1 cellular context compared by ENCODE assay signal in genomic region chr1:26900815-26901511, GRCh38.
A peak's percentile ranks its signal among the peaks of the same experiment; 100 is the strongest.
TF ChIP-seq lines count a peak whose summit lies in the region.

No MANE protein-coding gene starts in this region.

TF ChIP-seq in K562, 482 proteins besides CTCF, POLR2A, EP300 and RAD21 (continued from another document):
- no peak for TF ChIP-seq UBTF (IDR thresholded peaks at IDR 0.05; ENCODE audit: borderline replicate concordance in 1 of 2, low read depth in 2 of 2, low read length in 2 of 2)
- no peak for TF ChIP-seq ZBTB7A (IDR thresholded peaks at IDR 0.05; ENCODE audit: borderline replicate concordance, control insufficient read depth, low read depth, low read length)
- peak in 1 of 3 experiments; percentile 43 for TF ChIP-seq YY1 (IDR thresholded peaks at IDR 0.05; ENCODE audit: borderline replicate concordance in 1 of 3, control insufficient read depth in 1 of 3, extremely low read depth in 1 of 3, insufficient read depth in 3 of 3, insufficient read length in 1 of 3, insufficient replicate concordance in 2 of 3, low read depth in 1 of 3, low read length in 2 of 3)
- TF ChIP-seq ZNF175 (CRISPR knock-in tag; IDR thresholded peaks at IDR 0.05; ENCODE audit: low read depth): peak; percentile 31; the same call in 1 of the 2 replicates
- no peak for TF ChIP-seq ZNF134 (CRISPR knock-in tag; conservative IDR thresholded peaks at IDR 0.05)
- TF ChIP-seq AFF4 (CRISPR knock-in tag; IDR thresholded peaks at IDR 0.05): 0 out of 2 replicates have a peak, but pooled peaks have one; percentile 38
- TF ChIP-seq ATF2 (CRISPR knock-in tag; IDR thresholded peaks at IDR 0.05): no peak
- no peak for TF ChIP-seq ZBTB1 (CRISPR knock-in tag; IDR thresholded peaks at IDR 0.05; ENCODE audit: borderline replicate concordance, low read depth)
- TF ChIP-seq ATF3 (IDR thresholded peaks at IDR 0.05): no peak
- no peak for TF ChIP-seq ATF3 (CRISPR knock-in tag; conservative IDR thresholded peaks at IDR 0.05)
- peak; percentile 62; the same call in 1 of the 2 replicates for TF ChIP-seq BCOR (IDR thresholded peaks at IDR 0.05)
- TF ChIP-seq RHOXF2B (CRISPR knock-in tag; conservative IDR thresholded peaks at IDR 0.05): no peak
- TF ChIP-seq CAMTA2 (CRISPR knock-in tag; conservative IDR thresholded peaks at IDR 0.05): no peak
- TF ChIP-seq GTF2A2 (tag; IDR thresholded peaks at IDR 0.05): no peak
- TF ChIP-seq SMC3 (conservative IDR thresholded peaks at IDR 0.05; ENCODE audit: insufficient read depth, low read depth, low read length): no peak
- TF ChIP-seq TAF7 (tag; IDR thresholded peaks at IDR 0.05): no peak
- 0 out of 2 replicates have a peak, but pooled peaks have one; percentile 68 for TF ChIP-seq ZNF717 (CRISPR knock-in tag; IDR thresholded peaks at IDR 0.05)
- no peak for TF ChIP-seq MXD1 (CRISPR knock-in tag; IDR thresholded peaks at IDR 0.05; ENCODE audit: borderline replicate concordance, poor library complexity, severe bottlenecking)
- TF ChIP-seq ZNF707 (CRISPR knock-in tag; conservative IDR thresholded peaks at IDR 0.05): no peak
- TF ChIP-seq SRSF1 (IDR thresholded peaks at IDR 0.05; ENCODE audit: low read depth, low read length): no peak
- no peak for TF ChIP-seq HNRNPL (IDR thresholded peaks at IDR 0.05; ENCODE audit: low read depth, low read length)
- TF ChIP-seq GMEB1 (CRISPR knock-in tag; IDR thresholded peaks at IDR 0.05): no peak; the same call in 1 of the 2 replicates
- no peak for TF ChIP-seq MCM3 (IDR thresholded peaks at IDR 0.05)
- no peak for TF ChIP-seq POLR2B (IDR thresholded peaks at IDR 0.05; ENCODE audit: low read depth, partially characterized antibody)
- no peak for TF ChIP-seq ZKSCAN3 (CRISPR knock-in tag; IDR thresholded peaks at IDR 0.05)
- TF ChIP-seq MECOM (CRISPR knock-in tag; IDR thresholded peaks at IDR 0.05): peak; percentile 43
- TF ChIP-seq SMARCB1 (IDR thresholded peaks at IDR 0.05; ENCODE audit: insufficient read length, low read depth): no peak
- TF ChIP-seq GATAD2B (IDR thresholded peaks at IDR 0.05; ENCODE audit: borderline replicate concordance): 0 out of 2 replicates have a peak, but pooled peaks have one; percentile 21
- no peak for TF ChIP-seq POU5F1 (IDR thresholded peaks at IDR 0.05; ENCODE audit: borderline replicate concordance, low read depth, low read length, partially characterized antibody)
- TF ChIP-seq USF2 (CRISPR knock-in tag; IDR thresholded peaks at IDR 0.05): no peak
- no peak for TF ChIP-seq IRF9 (tag; IDR thresholded peaks at IDR 0.05)
- TF ChIP-seq MYNN (IDR thresholded peaks at IDR 0.05): no peak
- TF ChIP-seq MYNN (CRISPR knock-in tag; IDR thresholded peaks at IDR 0.05): no peak
- TF ChIP-seq ZBTB17 (CRISPR knock-in tag; IDR thresholded peaks at IDR 0.05): peak; percentile 21; the same call in 1 of the 2 replicates
